ENCODE assay signal across 8 cellular contexts in the genomic region with DNA sequence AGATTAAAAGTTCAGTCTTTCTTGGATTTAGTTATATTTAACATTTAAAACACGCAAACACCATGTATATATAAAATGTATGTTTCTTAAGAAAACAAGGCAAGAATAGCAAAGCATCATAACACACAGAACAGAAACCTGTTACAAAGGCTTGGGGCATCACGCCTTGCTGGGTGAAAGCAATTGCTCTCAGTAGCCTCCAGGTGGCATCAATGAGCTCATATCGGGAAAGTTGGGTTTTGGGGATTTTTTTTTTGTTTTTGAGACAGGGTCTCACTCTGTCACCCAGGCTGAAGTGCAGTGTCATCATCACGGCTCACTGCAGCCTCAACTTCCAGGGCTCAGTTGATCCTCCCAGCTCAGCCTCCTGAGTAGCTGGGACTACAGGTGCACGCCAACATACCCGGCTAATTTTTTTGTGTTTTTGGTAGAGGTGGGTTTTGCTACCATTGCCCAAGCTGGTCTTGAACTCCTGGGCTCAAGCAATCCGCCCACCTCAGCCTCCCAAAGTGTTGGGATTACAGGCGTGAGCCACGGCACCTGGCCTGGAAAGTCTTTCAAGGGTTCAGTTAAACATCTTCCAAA. TPM values are rescaled to one million over a fixed set of nuclear protein-coding genes. Genes with fewer than 3 reads are reported as not detected.
A peak's percentile ranks its signal among the peaks of the same experiment; 100 is the strongest.
DNase-seq lines count a peak whose midpoint lies in the region; ATAC-seq and TF ChIP-seq lines count a peak whose summit lies in the region.

No MANE protein-coding gene starts in this region.

- no peaks in the 10 kb centered on the region; the same call in 1 of the 2 replicates for H3K4me1 ChIP-seq in Karpas-422 (ENCODE audit: low read length)

- H3K4me3 ChIP-seq in Karpas-422 (ENCODE audit: low read length) (no peak overlapping the region), epithelial cell of proximal tubule (ENCODE audit: low read depth, low read length) (no peak overlapping the region)

- TF ChIP-seq CTCF in epithelial cell of proximal tubule (conservative IDR thresholded peaks at IDR 0.05; ENCODE audit: low read depth, low read length) = peak; percentile 82
- TF ChIP-seq CTCF in neural crest cell (conservative IDR thresholded peaks at IDR 0.05) = peak; percentile 85

- H4K20me1 ChIP-seq in Karpas-422 (ENCODE audit: insufficient read depth, low read depth, low read length) = peaks cover 9% of the 10 kb centered on the region; the same call in 1 of the 2 replicates

- H3K27me3 ChIP-seq in Karpas-422 (ENCODE audit: low read length) = no peaks in the 10 kb centered on the region

- H3K27ac ChIP-seq in Karpas-422 (ENCODE audit: low read length) = no peak overlapping the region

- H3K9ac ChIP-seq in Karpas-422 (ENCODE audit: low read length) = no peak overlapping the region

- no peaks in the 10 kb centered on the region for H3K27me3 Mint-ChIP-seq in T-helper 2 cell treated with Interferon-gamma antibody and Interleukin-4, amounts not matched to agents 5 μg/mL and 100 μg/mL, for 36 hours (ENCODE audit: low read depth)
- no peaks in the 10 kb centered on the region for H3K27me3 Mint-ChIP-seq in neural crest cell (ENCODE audit: low read depth)

- ATAC-seq in HG02885 (IDR thresholded peaks at IDR 0.05; ENCODE audit: poor library complexity, unreplicated experiment) (no peak), HG02852 (IDR thresholded peaks at IDR 0.05; ENCODE audit: unreplicated experiment) (no peak)

- H3K36me3 ChIP-seq in Karpas-422 (ENCODE audit: insufficient read depth, low read length) = peaks cover 27% of the 10 kb centered on the region

- H3K4me1 Mint-ChIP-seq in T-helper 2 cell treated with Interferon-gamma antibody and Interleukin-4, amounts not matched to agents 5 μg/mL and 100 μg/mL, for 36 hours (ENCODE audit: low read depth) = peaks cover 2% of the 10 kb centered on the region
- H3K4me1 Mint-ChIP-seq in neural crest cell = peaks cover 9% of the 10 kb centered on the region

- H2AFZ ChIP-seq in Karpas-422 (ENCODE audit: low read length) = no peak overlapping the region

- peaks cover 36% of the 10 kb centered on the region for H3K36me3 Mint-ChIP-seq in T-helper 2 cell treated with Interferon-gamma antibody and Interleukin-4, amounts not matched to agents 5 μg/mL and 100 μg/mL, for 36 hours (ENCODE audit: low read depth)
- H3K36me3 Mint-ChIP-seq in neural crest cell (ENCODE audit: low read depth) = peaks cover 3% of the 10 kb centered on the region

- H3K4me2 ChIP-seq in Karpas-422 (ENCODE audit: low read depth, low read length, poor library complexity, severe bottlenecking) = no peak overlapping the region

- H3K9me3 ChIP-seq in Karpas-422 (ENCODE audit: low read length) = no peaks in the 10 kb centered on the region

- DNase-seq in NCI-H510A treated with DMSO at 0.1 percent for 48 hours (lab: John Stamatoyannopoulos, UW) = peak; percentile 15
- DNase-seq in NCI-H510A (lab: John Stamatoyannopoulos, UW) = no peak
- peak; percentile 85 for DNase-seq in Karpas-422
- DNase-seq in T-helper 2 cell treated with Interferon-gamma antibody and Interleukin-4, amounts not matched to agents 5 μg/mL and 100 μg/mL, for 36 hours (ENCODE audit: low spot score) = peak; percentile 11
- DNase-seq in epithelial cell of proximal tubule (ENCODE audit: low read depth) = no peak
- peak; percentile 45 for DNase-seq in neural crest cell (ENCODE audit: low read depth, low spot score)

- H3K9me2 ChIP-seq in Karpas-422 (replicated peaks; ENCODE audit: insufficient read depth, low read length) = no peaks in the 10 kb centered on the region

- no peak overlapping the region for H3K27ac Mint-ChIP-seq in T-helper 2 cell treated with Interferon-gamma antibody and Interleukin-4, amounts not matched to agents 5 μg/mL and 100 μg/mL, for 36 hours
- no peak overlapping the region for H3K27ac Mint-ChIP-seq in neural crest cell (ENCODE audit: unreplicated experiment)

- no peaks in the 10 kb centered on the region for H3K9me3 Mint-ChIP-seq in T-helper 2 cell treated with Interferon-gamma antibody and Interleukin-4, amounts not matched to agents 5 μg/mL and 100 μg/mL, for 36 hours
- no peaks in the 10 kb centered on the region for H3K9me3 Mint-ChIP-seq in neural crest cell

- peaks cover 35% of the 10 kb centered on the region for H3K79me2 ChIP-seq in Karpas-422 (ENCODE audit: low read length)

- H3K4me3 Mint-ChIP-seq in T-helper 2 cell treated with Interferon-gamma antibody and Interleukin-4, amounts not matched to agents 5 μg/mL and 100 μg/mL, for 36 hours = no peak overlapping the region
- H3K4me3 Mint-ChIP-seq in neural crest cell = no peak overlapping the region

RNA-seq across cellular contexts. Expression of a gene that starts 56.9 kb away (rescaled TPM):
- 4.9 and 14.5 TPM in 2 replicates for total RNA-seq in Karpas-422 (2014; rRNA removed; shearing (Covaris generic); ENCODE audit: low replicate concordance)
- 11.1 and 12.6 TPM in 2 replicates for total RNA-seq in epithelial cell of proximal tubule
- 12.1 and 12.9 TPM in 2 replicates for total RNA-seq in neural crest cell

RNA-seq across cellular contexts. Expression of a gene that starts 57.1 kb away (rescaled TPM):
- total RNA-seq in Karpas-422 (2014; rRNA removed; shearing (Covaris generic); ENCODE audit: low replicate concordance) = 54.0 and 70.6 TPM in 2 replicates
- total RNA-seq in epithelial cell of proximal tubule (15.1 and 17.5 TPM in 2 replicates), neural crest cell (26.9 and 28.0 TPM in 2 replicates)

Comparison
In these comparisons a context has a peak if more than half of its experiments do, and no peak if none do; other contexts are left out.
1. DNase-seq: peak in NCI-H510A treated with DMSO at 0.1 percent for 48 hours (single experiment), Karpas-422 (single experiment), T-helper 2 cell treated with Interferon-gamma antibody and Interleukin-4, amounts not matched to agents 5 μg/mL and 100 μg/mL, for 36 hours (single experiment) and neural crest cell (single experiment); none in NCI-H510A (single experiment) and epithelial cell of proximal tubule (single experiment).